33 cellular contexts compared by ENCODE assay signal in the genomic region with DNA sequence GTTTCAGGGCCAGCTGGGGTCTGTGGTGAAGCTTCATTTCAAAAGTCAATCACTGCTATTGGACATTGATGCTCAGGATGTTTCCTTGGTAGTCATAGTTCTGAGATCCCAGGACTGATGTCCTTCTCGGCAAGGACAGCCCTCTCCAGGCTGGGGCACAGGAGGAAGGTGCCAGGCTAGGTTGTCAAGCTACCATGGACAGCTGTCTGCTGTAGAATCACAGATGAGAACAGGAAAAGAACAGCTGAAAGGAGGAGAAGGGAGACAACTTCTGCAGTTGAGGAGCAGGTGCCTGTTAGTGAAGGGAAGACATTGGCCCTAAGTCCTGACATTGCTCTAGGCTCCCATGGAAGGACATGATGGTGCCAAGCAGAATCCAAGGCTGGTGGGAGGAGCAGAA. TPM values are rescaled to one million over a fixed set of nuclear protein-coding genes. Genes with fewer than 3 reads are reported as not detected.
"Had no signal": no experiment of that assay in that cellular context is flagged by ENCODE, and none has a peak within 500 bp of the region (broad histone marks: within the 10 kb centered on the region; RNA-seq: fewer than 3 reads in every experiment).

No MANE protein-coding gene starts in this region.

- H2AFZ ChIP-seq: neural progenitor cell, parathyroid adenoma had no signal

- H3K36me3 ChIP-seq: neural progenitor cell, ovary, right lobe of liver, sigmoid colon, spleen, suprapubic skin, tibial artery, transverse colon, upper lobe of right lung, uterus had no signal

- H3K9ac ChIP-seq: neural progenitor cell, parathyroid adenoma had no signal

- H3K9me3 ChIP-seq: ovary, psoas muscle, right lobe of liver, sigmoid colon, spleen, suprapubic skin, testis, tibial artery, transverse colon, upper lobe of right lung, uterus had no signal

- H3K79me2 ChIP-seq: parathyroid adenoma had no signal

- H3K4me3 ChIP-seq: neural progenitor cell, ovary, psoas muscle, right lobe of liver, sigmoid colon, skin epidermis, smooth muscle cell, spleen, suprapubic skin, testis, tibial artery, transverse colon, upper lobe of right lung, uterus had no signal

- DNase-seq: natural killer cell; occipital lobe; ovary; posterior cingulate gyrus; psoas muscle; right cardiac atrium; right lobe of liver; sigmoid colon; spleen; stimulated activated CD4-positive, alpha-beta T cell treated with anti-CD3 and anti-CD28 coated beads, Interleukin-12 subunit alpha, Interleukin-12 subunit beta, amount 100 ng/mL, for 4 hours; stimulated activated CD4-positive, alpha-beta T cell treated with anti-CD3 and anti-CD28 coated beads, Interleukin-1b, Interleukin-23, amount 100 ng/mL, for 48 hours; stimulated activated CD4-positive, alpha-beta T cell treated with anti-CD3 and anti-CD28 coated beads, Interleukin-4, amount 100 ng/mL, for 1 hour; stimulated activated CD4-positive, alpha-beta T cell treated with anti-CD3 and anti-CD28 coated beads, Interleukin-4, amount 100 ng/mL, for 4 hours; stimulated activated CD8-positive, alpha-beta memory T cell treated with anti-CD3 and anti-CD28 coated beads, Interleukin-4, amount 100 ng/mL, for 48 hours; stimulated activated naive CD4-positive, alpha-beta T cell; stimulated activated naive CD8-positive, alpha-beta T cell treated with anti-CD3 and anti-CD28 coated beads, Interleukin-15, amount 100 ng/mL, for 72 hours; stimulated activated naive CD8-positive, alpha-beta T cell treated with anti-CD3 and anti-CD28 coated beads, Interleukin-15, Interleukin-2, amounts not matched to agents 100 U/mL and 50 U/mL, for 24 hours; substantia nigra; testis; tibial artery; transverse colon; upper lobe of right lung; uterus had no signal

- H3K27me3 ChIP-seq: neural progenitor cell, ovary, right lobe of liver, sigmoid colon, suprapubic skin, testis, tibial artery, transverse colon, upper lobe of right lung, uterus had no signal

- H3K4me1 ChIP-seq: neural progenitor cell, parathyroid adenoma, psoas muscle, right lobe of liver, sigmoid colon, spleen, suprapubic skin, testis, tibial artery, transverse colon, upper lobe of right lung, uterus had no signal

- H3K27ac ChIP-seq: neural progenitor cell, ovary, parathyroid adenoma, psoas muscle, right lobe of liver, sigmoid colon, skin epidermis, spleen, suprapubic skin, testis, tibial artery, transverse colon, upper lobe of right lung, uterus had no signal

- H3K4me2 ChIP-seq: neural progenitor cell, smooth muscle cell had no signal

RNA-seq across cellular contexts. Expression of a gene that starts 58.0 kb away (rescaled TPM):
- total RNA-seq: natural killer cell, occipital lobe, osteoblast, ovary, progenitor cell of endocrine pancreas, psoas muscle, renal cortical epithelial cell, right cardiac atrium, right lobe of liver, sigmoid colon, spleen, suprapubic skin, transverse colon, urinary bladder, uterus had no signal
- polyA plus RNA-seq: neural cell, ovary, psoas muscle, right cardiac atrium, sigmoid colon, spleen, urinary bladder had no signal
